Comparison of ENCODE assay signal across 1 cellular context in genomic region chr12:124972211-124972610, GRCh38.
TF ChIP-seq lines count a peak whose summit lies in the region.

No MANE protein-coding gene starts in this region.

TF ChIP-seq in HEK293, 187 proteins besides CTCF, POLR2A, EP300 and RAD21 (continued from another document):
- TF ChIP-seq SCRT2 (tag by site-specific recombination; IDR thresholded peaks at IDR 0.05) (peak; percentile 95), ZNF621 (tag by site-specific recombination; IDR thresholded peaks at IDR 0.05) (no peak), ZFP37 (tag by site-specific recombination; IDR thresholded peaks at IDR 0.05) (no peak), ZNF121 (tag by site-specific recombination; IDR thresholded peaks at IDR 0.05) (no peak)
